In the genomic region with DNA sequence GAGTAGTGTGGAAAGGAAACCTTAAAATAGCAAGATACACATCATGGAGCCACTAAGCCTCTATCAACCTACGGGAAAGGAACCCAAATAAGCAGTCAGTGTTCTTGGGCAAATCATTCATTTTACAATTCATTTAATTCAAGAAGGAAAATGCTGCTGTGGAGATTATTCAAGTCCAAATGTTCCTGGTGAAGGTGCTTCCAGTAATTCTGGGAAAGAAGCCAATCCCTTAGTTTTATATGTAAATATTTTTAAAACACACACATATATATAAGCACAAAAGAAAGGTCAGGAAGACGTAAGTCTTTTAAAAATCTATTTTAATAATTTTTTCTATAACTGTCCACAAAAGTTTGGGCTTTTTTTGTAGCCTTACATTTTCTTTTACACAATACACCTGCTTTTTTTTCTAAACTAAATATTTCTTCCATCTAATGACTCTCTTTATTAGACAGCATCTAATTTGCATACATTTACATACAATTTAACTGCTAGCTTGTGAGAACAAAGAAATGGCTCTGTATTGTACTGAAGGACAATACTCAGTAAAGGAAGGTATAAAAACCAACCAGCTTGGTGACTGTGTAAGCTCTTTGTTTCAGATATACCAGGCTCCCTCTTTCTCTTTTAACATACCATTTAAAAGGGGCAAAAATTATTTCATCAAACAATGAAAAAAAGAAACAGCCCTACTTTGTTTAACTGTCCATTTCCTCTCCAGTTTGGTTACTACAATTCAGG, we compare ENCODE assay signal across 25 cellular contexts.
DNase-seq lines count a peak whose midpoint lies in the region; ATAC-seq and TF ChIP-seq lines count a peak whose summit lies in the region.
"Had no signal": no experiment of that assay in that cellular context is flagged by ENCODE, and none has a peak within 500 bp of the region (broad histone marks: within the 10 kb centered on the region; RNA-seq: fewer than 3 reads in every experiment).

No MANE protein-coding gene starts in this region.

- peaks cover 5% of the 10 kb centered on the region for H3K9me1 ChIP-seq in IMR-90 (ENCODE audit: insufficient read depth, low read length)

- H3K14ac ChIP-seq in IMR-90 (replicated peaks; ENCODE audit: low read depth, low read length), result no peak overlapping the region

- H3K9me3 ChIP-seq in IMR-90 (ENCODE audit: control insufficient read depth, insufficient read depth, low read length) (no peaks in the 10 kb centered on the region), endodermal cell (ENCODE audit: control insufficient read depth, low read length) (no peaks in the 10 kb centered on the region), muscle layer of colon (ENCODE audit: low read length) (no peaks in the 10 kb centered on the region), right cardiac atrium (ENCODE audit: control insufficient read depth, low read length) (no peaks in the 10 kb centered on the region)
- H3K9me3 ChIP-seq: ascending aorta, lower lobe of right lung, MG63, thoracic aorta had no signal

- ATAC-seq in IMR-90 (ENCODE audit: low read depth) (no peak), HG02623 (IDR thresholded peaks at IDR 0.05; ENCODE audit: unreplicated experiment) (no peak), right cardiac atrium (no peak), HG02938 (IDR thresholded peaks at IDR 0.05; ENCODE audit: unreplicated experiment) (no peak)
- ATAC-seq in activated CD4-positive, CD25-positive, alpha-beta regulatory T cell treated with anti-CD3 and anti-CD28 coated beads, Interleukin-2, amount 50 U/mL, for 24 hours, result no peak
- ATAC-seq: lower lobe of right lung, T-helper 17 cell had no signal

- H3K4me1 ChIP-seq in IMR-90 (ENCODE audit: control insufficient read depth, insufficient read depth, low read length), result peaks cover 8% of the 10 kb centered on the region
- H3K4me1 ChIP-seq in endodermal cell (ENCODE audit: control insufficient read depth, insufficient read depth, low read length), result peaks cover 4% of the 10 kb centered on the region
- peaks cover 49% of the 10 kb centered on the region for H3K4me1 ChIP-seq in muscle layer of colon (ENCODE audit: insufficient read depth, low read length)
- H3K4me1 ChIP-seq in right cardiac atrium (ENCODE audit: control insufficient read depth, insufficient read depth, low read length), result peaks cover 3% of the 10 kb centered on the region

- H4K20me1 ChIP-seq in IMR-90 (ENCODE audit: insufficient read depth, low read length), result no peaks in the 10 kb centered on the region

- H3K9ac ChIP-seq in IMR-90 (ENCODE audit: low read depth, low read length) (no peak overlapping the region), endodermal cell (ENCODE audit: extremely low read depth, low read length, poor library complexity, severe bottlenecking) (no peak overlapping the region), muscle layer of colon (ENCODE audit: low read length) (no peak overlapping the region)

- no peak overlapping the region for H2AFZ ChIP-seq in IMR-90 (replicated peaks; ENCODE audit: low read length, poor library complexity)

- CTCF ChIA-PET in IMR-90 (lab: Yijun Ruan, JAX), result interaction anchor here (1.0 kb wide), 1 partner anchor 393 kb away, joined by 3 read pairs; no protein-coding TSS in a partner anchor

- H2BK20ac ChIP-seq in IMR-90 (ENCODE audit: low read depth, low read length), result no peak overlapping the region

- no peak overlapping the region for H2BK15ac ChIP-seq in IMR-90 (ENCODE audit: low read depth, low read length)

- H3K36me3 ChIP-seq in IMR-90 (ENCODE audit: control insufficient read depth, insufficient read depth, low read length) (no peaks in the 10 kb centered on the region), endodermal cell (ENCODE audit: control insufficient read depth, insufficient read depth, low read length) (no peaks in the 10 kb centered on the region), muscle layer of colon (ENCODE audit: insufficient read depth, low read length) (no peaks in the 10 kb centered on the region)
- H3K36me3 ChIP-seq: ascending aorta, lower lobe of right lung, MG63, thoracic aorta had no signal

- H3K27me3 Mint-ChIP-seq in endodermal cell (ENCODE audit: insufficient read depth), result no peaks in the 10 kb centered on the region
- H3K27me3 Mint-ChIP-seq: T-helper 17 cell had no signal

- TF ChIP-seq POLR2A in IMR-90 (IDR thresholded peaks at IDR 0.05; ENCODE audit: low read depth, low read length), result no peak

- H3K4me1 Mint-ChIP-seq in endodermal cell, result peaks cover 9% of the 10 kb centered on the region

- no peak overlapping the region for H3K4ac ChIP-seq in IMR-90 (ENCODE audit: low read depth, low read length)

- no peak overlapping the region for H3K4me2 ChIP-seq in IMR-90 (ENCODE audit: low read depth, low read length)

- H3K4me3 ChIP-seq in IMR-90 (ENCODE audit: insufficient read depth, low read depth, low read length) (no peak overlapping the region), endodermal cell (ENCODE audit: low read length) (no peak overlapping the region), muscle layer of colon (ENCODE audit: low read depth in 1 of 2, low read length in 2 of 2) (no peak overlapping the region), right cardiac atrium (ENCODE audit: low read length) (no peak overlapping the region)
- H3K4me3 ChIP-seq: ascending aorta, lower lobe of right lung, MG63, thoracic aorta had no signal

- H4K91ac ChIP-seq in IMR-90 (ENCODE audit: insufficient read depth, low read depth, low read length), result no peak overlapping the region

- in situ Hi-C loops in IMR-90 (cut with MboI; ENCODE audit: low sequenced_read_pairs), result no loop called here

- POLR2A ChIA-PET in IMR-90 (lab: Charles Lee; ENCODE audit: unreplicated experiment), result no interaction called here

- no peak overlapping the region for H3K56ac ChIP-seq in IMR-90 (ENCODE audit: extremely low read depth, insufficient read depth, low read length)

- no TSS peak for BruUV-seq in IMR-90 (replicated peaks; lab: Mats Ljungman, UMichigan)

- H3K18ac ChIP-seq in IMR-90 (ENCODE audit: low read depth, low read length), result no peak overlapping the region

- H2BK120ac ChIP-seq in IMR-90 (ENCODE audit: low read depth, low read length), result no peak overlapping the region

- H3K36me3 Mint-ChIP-seq in endodermal cell (ENCODE audit: low read depth), result no peaks in the 10 kb centered on the region
- H3K36me3 Mint-ChIP-seq: activated naive CD4-positive, alpha-beta T cell treated with anti-CD3 and anti-CD28 coated beads, Interleukin-2, amount 50 U/mL, for 72 hours; CD14-positive monocyte; stimulated activated effector memory CD8-positive, alpha-beta T cell treated with anti-CD3 and anti-CD28 coated beads, Interleukin-12 subunit alpha, Interleukin-12 subunit beta, amount 100 ng/mL, for 72 hours had no signal

- WGBS in IMR-90 (ENCODE audit: extremely low coverage in 2 of 2, insufficient read length in 1 of 2), 2 experiments, result no CpG with 5 or more reads among the region's 2 CpGs
- WGBS in endodermal cell (ENCODE audit: insufficient coverage in 1 of 2, insufficient read length in 1 of 2), 2 experiments, result 83% methylated on average over 2 of the region's 2 CpGs; no CpG with 5 or more reads in 1 of the 2 experiments
- WGBS in right cardiac atrium, result 79% methylated on average over 2 of the region's 2 CpGs

- TF ChIP-seq CTCF in IMR-90 (conservative IDR thresholded peaks at IDR 0.05; ENCODE audit: low read depth, low read length) (no peak), endodermal cell (conservative IDR thresholded peaks at IDR 0.05) (no peak)

- intact Hi-C loops in IMR-90 (cut with micrococcal nuclease), result no loop called here
- intact Hi-C loops in right cardiac atrium (cut with DNase I), result no loop called here

- H3K9me3 Mint-ChIP-seq in endodermal cell, result no peaks in the 10 kb centered on the region
- H3K9me3 Mint-ChIP-seq: activated naive CD4-positive, alpha-beta T cell treated with anti-CD3 and anti-CD28 coated beads, Interleukin-2, amount 50 U/mL, for 72 hours; CD14-positive monocyte; stimulated activated effector memory CD8-positive, alpha-beta T cell treated with anti-CD3 and anti-CD28 coated beads, Interleukin-12 subunit alpha, Interleukin-12 subunit beta, amount 100 ng/mL, for 72 hours had no signal

- dilution Hi-C loops in IMR-90 (cut with HindIII; ENCODE audit: low sequenced_read_pairs, unreplicated experiment), result no loop called here

- H3K27ac Mint-ChIP-seq in endodermal cell, result no peak overlapping the region
- H3K27ac Mint-ChIP-seq: activated naive CD4-positive, alpha-beta T cell treated with anti-CD3 and anti-CD28 coated beads, Interleukin-2, amount 50 U/mL, for 72 hours; CD14-positive monocyte; stimulated activated effector memory CD8-positive, alpha-beta T cell treated with anti-CD3 and anti-CD28 coated beads, Interleukin-12 subunit alpha, Interleukin-12 subunit beta, amount 100 ng/mL, for 72 hours; T-helper 17 cell had no signal

- no peak overlapping the region for H3K23ac ChIP-seq in IMR-90 (ENCODE audit: low read depth, low read length)

- H3K27me3 ChIP-seq in IMR-90 (ENCODE audit: control insufficient read depth, insufficient read depth, low read length), result no peaks in the 10 kb centered on the region
- no peaks in the 10 kb centered on the region for H3K27me3 ChIP-seq in endodermal cell (ENCODE audit: control insufficient read depth, insufficient read depth, low read length, poor library complexity, severe bottlenecking)
- no peaks in the 10 kb centered on the region for H3K27me3 ChIP-seq in muscle layer of colon (ENCODE audit: control insufficient read depth in 1 of 2, insufficient read depth in 2 of 2, low read length in 2 of 2)
- no peaks in the 10 kb centered on the region for H3K27me3 ChIP-seq in right cardiac atrium (ENCODE audit: control insufficient read depth, insufficient read depth)
- H3K27me3 ChIP-seq: ascending aorta, MG63 had no signal

- H2AK9ac ChIP-seq in IMR-90 (replicated peaks; ENCODE audit: low read depth, low read length, poor library complexity), result no peak overlapping the region

- no peak overlapping the region for H3K27ac ChIP-seq in IMR-90 (ENCODE audit: insufficient read depth, low read length)
- peak overlapping the region; percentile 69 for H3K27ac ChIP-seq in endodermal cell (ENCODE audit: low read depth, low read length)
- H3K27ac ChIP-seq in muscle layer of colon (ENCODE audit: low read depth, low read length), result peak overlapping the region; percentile 35
- no peak overlapping the region for H3K27ac ChIP-seq in right cardiac atrium (ENCODE audit: low read length)
- H3K27ac ChIP-seq: ascending aorta, HL-60, lower lobe of right lung, thoracic aorta had no signal

- no peak overlapping the region for H4K5ac ChIP-seq in IMR-90 (ENCODE audit: low read depth, low read length)

- TF ChIP-seq RAD21 in IMR-90 (IDR thresholded peaks at IDR 0.05; ENCODE audit: low read length), result no peak

- no peak overlapping the region for H4K8ac ChIP-seq in IMR-90 (ENCODE audit: low read depth in 2 of 2, low read length in 2 of 2)

- no peak overlapping the region for H3K4me3 Mint-ChIP-seq in endodermal cell
- H3K4me3 Mint-ChIP-seq: CD14-positive monocyte; stimulated activated effector memory CD8-positive, alpha-beta T cell treated with anti-CD3 and anti-CD28 coated beads, Interleukin-12 subunit alpha, Interleukin-12 subunit beta, amount 100 ng/mL, for 72 hours; T-helper 17 cell had no signal

- DNase-seq in DMS79 treated with DMSO at 0.1 percent for 48 hours (lab: John Stamatoyannopoulos, UW) (peak; percentile 85), IMR-90 (peak; percentile 48), endodermal cell (no peak), right cardiac atrium (no peak)
- DNase-seq: activated CD4-positive, alpha-beta T cell treated with anti-CD3 and anti-CD28 coated beads, Interleukin-2, amount 50 U/mL, for 1 hour; cerebellar nuclear complex; DMS153; foreskin melanocyte; kidney; lower lobe of right lung; MG63; NCI-H446 treated with DMSO at 0.1 percent for 48 hours; small intestine; stimulated activated CD4-positive, alpha-beta T cell treated with anti-CD3 and anti-CD28 coated beads, Interleukin-2, amount 100 ng/mL, for 24 hours; T-helper 17 cell had no signal

- H3K79me1 ChIP-seq in IMR-90 (ENCODE audit: low read depth in 1 of 2, low read length in 2 of 2), result no peaks in the 10 kb centered on the region; a peak in 2 of 4 replicates

- no peak overlapping the region for H2BK5ac ChIP-seq in IMR-90 (ENCODE audit: low read depth, low read length, poor library complexity, severe bottlenecking)

- H2AK5ac ChIP-seq in IMR-90 (ENCODE audit: low read depth, low read length), result no peak overlapping the region

Comparison
In these comparisons a context has a peak if more than half of its experiments do, and no peak if none do; other contexts are left out.
1. DNase-seq: peak in DMS79 treated with DMSO at 0.1 percent for 48 hours (single experiment) and IMR-90 (single experiment); none in endodermal cell (single experiment) and right cardiac atrium (0 of 3).
2. H3K27ac ChIP-seq: peak in endodermal cell (single experiment) and muscle layer of colon (single experiment); none in IMR-90 (single experiment) and right cardiac atrium (single experiment).